1 cellular context compared by ENCODE assay signal in genomic region chr4:127782025-127782274, GRCh38.
TF ChIP-seq lines count a peak whose summit lies in the region.

No MANE protein-coding gene starts in this region.

TF ChIP-seq in K562, 482 proteins besides CTCF, POLR2A, EP300 and RAD21 (continued from another document):
- no peak for TF ChIP-seq TRIM25 (IDR thresholded peaks at IDR 0.05; ENCODE audit: borderline replicate concordance)
- TF ChIP-seq CEBPZ (IDR thresholded peaks at IDR 0.05; ENCODE audit: borderline replicate concordance, low read depth, low read length): no peak
- no peak for TF ChIP-seq HMG20B (CRISPR knock-in tag; IDR thresholded peaks at IDR 0.05)
